37 cellular contexts compared by ENCODE assay signal in genomic region chr5:143952809-143953208, GRCh38.
A peak's percentile ranks its signal among the peaks of the same experiment; 100 is the strongest.
DNase-seq lines count a peak whose midpoint lies in the region; FAIRE-seq and TF ChIP-seq lines count a peak whose summit lies in the region.
"Had no signal": no experiment of that assay in that cellular context is flagged by ENCODE, and none has a peak within 500 bp of the region (broad histone marks: within the 10 kb centered on the region; RNA-seq: fewer than 3 reads in every experiment).

No MANE protein-coding gene starts in this region.

- TF ChIP-seq POLR2A in endothelial cell of umbilical vein (IDR thresholded peaks at IDR 0.05; ENCODE audit: low read depth, low read length): no peak

- no peaks in the 10 kb centered on the region for H3K9me1 ChIP-seq in endothelial cell of umbilical vein (replicated peaks; ENCODE audit: control insufficient read depth, extremely low read depth, insufficient read depth, low read length)

- H3K27ac Mint-ChIP-seq in astrocyte (ENCODE audit: unreplicated experiment): no peak overlapping the region
- no peak overlapping the region for H3K27ac Mint-ChIP-seq in activated CD4-positive, alpha-beta T cell treated with anti-CD3 and anti-CD28 coated beads, Interleukin-2, amount 10 ng/mL, durations not matched to agents 24 days and 14 days
- H3K27ac Mint-ChIP-seq: B cell; CD4-positive, alpha-beta T cell; CD4-positive, CD25-positive, alpha-beta regulatory T cell; CD8-positive, alpha-beta memory T cell; CD8-positive, alpha-beta T cell had no signal

- CTCF ChIA-PET in endothelial cell of umbilical vein (lab: Charles Lee): no interaction called here

- BruUV-seq in endothelial cell of umbilical vein (replicated peaks; lab: Mats Ljungman, UMichigan): no TSS peak

- POLR2A ChIA-PET in endothelial cell of umbilical vein (lab: Charles Lee): no interaction called here

- H3K9me3 ChIP-seq in astrocyte (ENCODE audit: insufficient read depth, low read depth, low read length) (no peaks in the 10 kb centered on the region), endothelial cell of umbilical vein (replicated peaks; ENCODE audit: control insufficient read depth, insufficient read depth, low read length) (no peaks in the 10 kb centered on the region)
- H3K9me3 ChIP-seq: A549, BE2C, Caco-2 had no signal

- no peaks in the 10 kb centered on the region for H3K27me3 Mint-ChIP-seq in astrocyte (ENCODE audit: low read depth, unreplicated experiment)
- peaks cover 5% of the 10 kb centered on the region for H3K27me3 Mint-ChIP-seq in activated CD4-positive, alpha-beta T cell treated with anti-CD3 and anti-CD28 coated beads, Interleukin-2, amount 10 ng/mL, durations not matched to agents 24 days and 14 days
- H3K27me3 Mint-ChIP-seq: CD4-positive, alpha-beta T cell had no signal

- H3K4me1 ChIP-seq in astrocyte (ENCODE audit: insufficient read depth, low read length) (no peaks in the 10 kb centered on the region), endothelial cell of umbilical vein (ENCODE audit: control insufficient read depth, extremely low read depth, insufficient read depth, low read length) (peaks cover 9% of the 10 kb centered on the region)
- H3K4me1 ChIP-seq: A549, BE2C, BLaER1, Caco-2 had no signal

- H3K36me3 ChIP-seq in astrocyte (ENCODE audit: insufficient read depth, low read length): no peaks in the 10 kb centered on the region
- no peaks in the 10 kb centered on the region for H3K36me3 ChIP-seq in endothelial cell of umbilical vein (ENCODE audit: control insufficient read depth in 2 of 2, extremely low read depth in 1 of 2, insufficient read depth in 2 of 2, low read length in 2 of 2)
- H3K36me3 ChIP-seq: BE2C; BLaER1; BLaER1 treated with 17β-estradiol and CSF1 and Interleukin-3, amounts not matched to agents 10 nM and 100 nM had no signal

- dilution Hi-C loops in endothelial cell of umbilical vein (cut with MboI; ENCODE audit: extremely low pct_ligation_motif_present, low sequenced_read_pairs): no loop called here

- FAIRE-seq in astrocyte (lab: Jason Lieb, UNC) (peak; percentile 54), endothelial cell of umbilical vein (lab: Jason Lieb, UNC) (peak; percentile 40)
- FAIRE-seq: A204.1, A549, D721Med had no signal

- no peak overlapping the region for H3K4me2 ChIP-seq in astrocyte (ENCODE audit: low read length)
- H3K4me2 ChIP-seq in endothelial cell of umbilical vein (ENCODE audit: insufficient read depth, low read length): no peak overlapping the region
- H3K4me2 ChIP-seq: A549; BLaER1; BLaER1 treated with 17β-estradiol and CSF1 and Interleukin-3, amounts not matched to agents 10 nM and 100 nM had no signal

- H3K27ac ChIP-seq in astrocyte (ENCODE audit: low read depth, low read length) (no peak overlapping the region), endothelial cell of umbilical vein (ENCODE audit: insufficient read depth, low read depth, low read length) (no peak overlapping the region), substantia nigra (ENCODE audit: low read depth, low read length, poor library complexity, severe bottlenecking) (no peak overlapping the region)
- H3K27ac ChIP-seq: 22Rv1; A549; BLaER1; BLaER1 treated with 17β-estradiol and CSF1 and Interleukin-3, amounts not matched to agents 10 nM and 100 nM; C4-2B had no signal

- no peak overlapping the region for H3K4me3 Mint-ChIP-seq in astrocyte (ENCODE audit: unreplicated experiment)
- H3K4me3 Mint-ChIP-seq in activated CD4-positive, alpha-beta T cell treated with anti-CD3 and anti-CD28 coated beads, Interleukin-2, amount 10 ng/mL, durations not matched to agents 24 days and 14 days: no peak overlapping the region
- H3K4me3 Mint-ChIP-seq: B cell; CD14-positive monocyte; CD4-positive, alpha-beta memory T cell; CD4-positive, alpha-beta T cell; CD4-positive, CD25-positive, alpha-beta regulatory T cell; CD8-positive, alpha-beta memory T cell; CD8-positive, alpha-beta T cell had no signal

- H3K9ac ChIP-seq in astrocyte (ENCODE audit: low read length) (no peak overlapping the region), endothelial cell of umbilical vein (replicated peaks; ENCODE audit: extremely low read depth, insufficient read depth, low read length) (no peak overlapping the region)
- H3K9ac ChIP-seq: BLaER1; BLaER1 treated with 17β-estradiol and CSF1 and Interleukin-3, amounts not matched to agents 10 nM and 100 nM had no signal

- no peaks in the 10 kb centered on the region for H3K27me3 ChIP-seq in astrocyte (ENCODE audit: insufficient read depth, low read length)
- no peaks in the 10 kb centered on the region for H3K27me3 ChIP-seq in endothelial cell of umbilical vein (ENCODE audit: control insufficient read depth in 2 of 2, insufficient read depth in 2 of 2, low read length in 2 of 2)
- H3K27me3 ChIP-seq: BE2C; BLaER1; BLaER1 treated with 17β-estradiol and CSF1 and Interleukin-3, amounts not matched to agents 10 nM and 100 nM had no signal

- H4K20me1 ChIP-seq in astrocyte (ENCODE audit: insufficient read depth, low read length): no peaks in the 10 kb centered on the region
- no peaks in the 10 kb centered on the region for H4K20me1 ChIP-seq in endothelial cell of umbilical vein (replicated peaks; ENCODE audit: control insufficient read depth, extremely low read depth, insufficient read depth, low read length)
- H4K20me1 ChIP-seq: BLaER1; BLaER1 treated with 17β-estradiol and CSF1 and Interleukin-3, amounts not matched to agents 10 nM and 100 nM had no signal

- intact Hi-C loops in endothelial cell of umbilical vein (cut with micrococcal nuclease): no loop called here
- intact Hi-C loops in activated CD4-positive, alpha-beta T cell treated with anti-CD3 and anti-CD28 coated beads, Interleukin-2, amount 10 ng/mL, durations not matched to agents 24 days and 14 days (cut with micrococcal nuclease): no loop called here

- H3K4me1 Mint-ChIP-seq in astrocyte (ENCODE audit: low read depth, unreplicated experiment): peaks cover 4% of the 10 kb centered on the region
- no peaks in the 10 kb centered on the region for H3K4me1 Mint-ChIP-seq in activated CD4-positive, alpha-beta T cell treated with anti-CD3 and anti-CD28 coated beads, Interleukin-2, amount 10 ng/mL, durations not matched to agents 24 days and 14 days
- H3K4me1 Mint-ChIP-seq: B cell; CD14-positive monocyte; CD4-positive, alpha-beta memory T cell; CD4-positive, CD25-positive, alpha-beta regulatory T cell; CD8-positive, alpha-beta memory T cell had no signal

- DNase-seq in astrocyte (ENCODE audit: low read depth) (no peak), dermis blood vessel endothelial cell (peak; percentile 38), endothelial cell of umbilical vein (ENCODE audit: low read depth, low spot score) (peak; percentile 52), pulmonary artery endothelial cell (ENCODE audit: low read depth, low spot score) (peak; percentile 17), substantia nigra (lab: John Stamatoyannopoulos, UW) (no peak)
- no peak for DNase-seq in stimulated activated CD8-positive, alpha-beta memory T cell treated with anti-CD3 and anti-CD28 coated beads, Interleukin-4, amount 100 ng/mL, for 48 hours
- no peak for DNase-seq in activated CD4-positive, alpha-beta T cell treated with anti-CD3 and anti-CD28 coated beads for 48 hours
- DNase-seq in activated CD4-positive, alpha-beta T cell treated with anti-CD3 and anti-CD28 coated beads, Interleukin-2, amount 10 ng/mL, durations not matched to agents 24 days and 14 days: no peak
- DNase-seq: 8988T; ACHN; AML-193; BE2C; C1 segment of cervical spinal cord; Caco-2; Calu3; CD4-positive, alpha-beta memory T cell; CD4-positive, alpha-beta T cell; CD4-positive, CD25-positive, alpha-beta regulatory T cell; CD8-positive, alpha-beta memory T cell; CD8-positive, alpha-beta T cell; COR-L47; DMS 273 treated with DMSO at 0.1 percent for 48 hours; DMS153; DMS53; DMS79; DMS79 treated with DMSO at 0.1 percent for 48 hours; DND-41; EL had no signal

- peaks cover 7% of the 10 kb centered on the region for H3K9me3 Mint-ChIP-seq in astrocyte (ENCODE audit: unreplicated experiment)
- peaks cover 12% of the 10 kb centered on the region for H3K9me3 Mint-ChIP-seq in activated CD4-positive, alpha-beta T cell treated with anti-CD3 and anti-CD28 coated beads, Interleukin-2, amount 10 ng/mL, durations not matched to agents 24 days and 14 days

- no peaks in the 10 kb centered on the region for H3K36me3 Mint-ChIP-seq in astrocyte (ENCODE audit: low read depth, unreplicated experiment)
- H3K36me3 Mint-ChIP-seq in activated CD4-positive, alpha-beta T cell treated with anti-CD3 and anti-CD28 coated beads, Interleukin-2, amount 10 ng/mL, durations not matched to agents 24 days and 14 days (ENCODE audit: low read depth): no peaks in the 10 kb centered on the region
- H3K36me3 Mint-ChIP-seq: CD14-positive monocyte; CD4-positive, alpha-beta memory T cell; CD4-positive, CD25-positive, alpha-beta regulatory T cell; CD8-positive, alpha-beta T cell had no signal

- no peak overlapping the region for H2AFZ ChIP-seq in astrocyte (ENCODE audit: low read depth, low read length)
- H2AFZ ChIP-seq in endothelial cell of umbilical vein (ENCODE audit: low read depth, low read length): peak overlapping the region; percentile 7

- no peak overlapping the region for H3K4me3 ChIP-seq in astrocyte (ENCODE audit: insufficient read depth, low read depth, low read length)
- no peak overlapping the region for H3K4me3 ChIP-seq in endothelial cell of umbilical vein (replicated peaks in 1 of 3; ENCODE audit: insufficient read depth in 1 of 3, low read depth in 1 of 3, low read length in 3 of 3)
- H3K4me3 ChIP-seq: A549; BLaER1; BLaER1 treated with 17β-estradiol and CSF1 and Interleukin-3, amounts not matched to agents 10 nM and 100 nM had no signal

- TF ChIP-seq CTCF in astrocyte (IDR thresholded peaks at IDR 0.05; ENCODE audit: insufficient read depth, low read depth, low read length) (no peak), endothelial cell of umbilical vein (IDR thresholded peaks at IDR 0.05; ENCODE audit: extremely low read depth in 1 of 2, insufficient read depth in 1 of 2, low read depth in 1 of 2, low read length in 2 of 2) (no peak)

- H3K79me2 ChIP-seq in astrocyte (ENCODE audit: insufficient read depth, low read length): no peaks in the 10 kb centered on the region
- no peaks in the 10 kb centered on the region for H3K79me2 ChIP-seq in endothelial cell of umbilical vein (ENCODE audit: control insufficient read depth, insufficient read depth, low read length)

TF ChIP-seq in endothelial cell of umbilical vein, 7 proteins besides CTCF, POLR2A, EP300 and RAD21:
- peak; percentile 72 for TF ChIP-seq JUN (IDR thresholded peaks at IDR 0.05; ENCODE audit: borderline replicate concordance, insufficient read depth, insufficient read length, low read depth)
- peak; percentile 71 for TF ChIP-seq GATA2 (IDR thresholded peaks at IDR 0.05; ENCODE audit: insufficient read depth, insufficient read length, low read depth, low read length)
- no peak for TF ChIP-seq EZH2 (IDR thresholded peaks at IDR 0.05; ENCODE audit: borderline replicate concordance, low read depth, low read length, severe bottlenecking)
- peak; percentile 54 for TF ChIP-seq FOS (IDR thresholded peaks at IDR 0.05; ENCODE audit: borderline replicate concordance, insufficient read depth, low read length)

Comparison
In these comparisons a context has a peak if more than half of its experiments do, and no peak if none do; other contexts are left out.
1. DNase-seq: peak in dermis blood vessel endothelial cell (single experiment), endothelial cell of umbilical vein (single experiment) and pulmonary artery endothelial cell (single experiment); none in astrocyte (single experiment), stimulated activated CD8-positive, alpha-beta memory T cell treated with anti-CD3 and anti-CD28 coated beads, Interleukin-4, amount 100 ng/mL, for 48 hours (single experiment), substantia nigra (0 of 49), activated CD4-positive, alpha-beta T cell treated with anti-CD3 and anti-CD28 coated beads for 48 hours (single experiment) and activated CD4-positive, alpha-beta T cell treated with anti-CD3 and anti-CD28 coated beads, Interleukin-2, amount 10 ng/mL, durations not matched to agents 24 days and 14 days (single experiment).